14 cellular contexts compared by ENCODE assay signal in the genomic region with DNA sequence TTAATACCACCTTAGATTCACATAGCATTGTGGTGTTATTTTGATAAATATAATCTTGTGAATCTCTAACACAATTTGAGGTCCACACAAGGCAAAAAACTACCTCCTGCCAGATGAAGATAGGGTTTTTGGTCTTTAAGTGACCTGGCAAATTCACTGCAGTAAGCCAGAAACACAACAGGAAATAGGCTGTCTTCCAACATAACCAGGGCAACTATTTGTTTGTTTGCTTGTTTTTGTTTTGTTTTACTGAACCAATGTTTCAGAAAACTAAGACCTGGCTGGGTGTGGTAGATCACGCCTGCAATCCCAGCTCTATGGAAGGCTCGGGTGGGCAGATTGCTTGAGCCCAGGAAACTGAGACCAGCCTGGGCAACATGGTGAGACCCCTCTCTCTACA.
DNase-seq lines count a peak whose midpoint lies in the region; TF ChIP-seq lines count a peak whose summit lies in the region.
"Had no signal": no experiment of that assay in that cellular context is flagged by ENCODE, and none has a peak within 500 bp of the region (broad histone marks: within the 10 kb centered on the region; RNA-seq: fewer than 3 reads in every experiment).

No MANE protein-coding gene starts in this region.

- intact Hi-C loops in dorsolateral prefrontal cortex (cut with DNase I), result loop anchor here in 1 of 2 donors (5.0 kb wide), 1 partner anchor 112 kb away; a partner anchor contains a TSS

- DNase-seq in CMK (ENCODE audit: low read depth), result peak; percentile 27
- DNase-seq in T-helper 2 cell treated with Interferon-gamma antibody and Interleukin-4, amounts not matched to agents 5 μg/mL and 100 μg/mL, for 36 hours (ENCODE audit: low spot score), result no peak
- no peak for DNase-seq in dorsolateral prefrontal cortex
- DNase-seq in GM20000 (ENCODE audit: low spot score), result no peak
- no peak for DNase-seq in occipital lobe (lab: John Stamatoyannopoulos, UW)
- DNase-seq in HPDE6-E6E7 (ENCODE audit: extremely low spot score), result no peak
- no peak for DNase-seq in HEK293T (ENCODE audit: extremely low spot score)
- DNase-seq: gastrocnemius medialis, mucosa of descending colon, NCI-H187 treated with DMSO at 0.1 percent for 48 hours, NCI-H748 treated with DMSO at 0.1 percent for 48 hours, psoas muscle had no signal

- TF ChIP-seq CTCF in dorsolateral prefrontal cortex (IDR thresholded peaks at IDR 0.05 in 54 of 56, conservative IDR thresholded peaks at IDR 0.05 in 2 of 56; ENCODE audit: low read depth in 1 of 56, partially characterized antibody in 56 of 56) (no peak), GM20000 (IDR thresholded peaks at IDR 0.05; ENCODE audit: extremely low read depth, missing control alignments) (no peak)

- CTCF ChIA-PET in HEK293T (lab: Yijun Ruan, JAX), result no interaction called here

- no peaks in the 10 kb centered on the region for H3K27me3 Mint-ChIP-seq in T-helper 2 cell treated with Interferon-gamma antibody and Interleukin-4, amounts not matched to agents 5 μg/mL and 100 μg/mL, for 36 hours (ENCODE audit: low read depth)

- H3K4me1 Mint-ChIP-seq in T-helper 2 cell treated with Interferon-gamma antibody and Interleukin-4, amounts not matched to agents 5 μg/mL and 100 μg/mL, for 36 hours (ENCODE audit: low read depth), result peaks cover 45% of the 10 kb centered on the region

- H3K4me3 ChIP-seq in dorsolateral prefrontal cortex (no peak overlapping the region), skin epidermis (no peak overlapping the region)
- H3K4me3 ChIP-seq: gastrocnemius medialis, GM23338, mucosa of descending colon, psoas muscle had no signal

- H3K9me3 Mint-ChIP-seq in T-helper 2 cell treated with Interferon-gamma antibody and Interleukin-4, amounts not matched to agents 5 μg/mL and 100 μg/mL, for 36 hours, result no peaks in the 10 kb centered on the region
- H3K9me3 Mint-ChIP-seq: GM23338 had no signal

- peaks cover 56% of the 10 kb centered on the region for H3K36me3 Mint-ChIP-seq in T-helper 2 cell treated with Interferon-gamma antibody and Interleukin-4, amounts not matched to agents 5 μg/mL and 100 μg/mL, for 36 hours (ENCODE audit: low read depth)

- peak overlapping the region; percentile 29 for H3K4me3 Mint-ChIP-seq in T-helper 2 cell treated with Interferon-gamma antibody and Interleukin-4, amounts not matched to agents 5 μg/mL and 100 μg/mL, for 36 hours
- H3K4me3 Mint-ChIP-seq: GM23338 had no signal

- H3K27me3 ChIP-seq in dorsolateral prefrontal cortex, result no peaks in the 10 kb centered on the region
- H3K27me3 ChIP-seq: gastrocnemius medialis had no signal

- POLR2A ChIA-PET in HEK293T (lab: Yijun Ruan, JAX), result no interaction called here

- peak overlapping the region; percentile 89 for H3K27ac Mint-ChIP-seq in T-helper 2 cell treated with Interferon-gamma antibody and Interleukin-4, amounts not matched to agents 5 μg/mL and 100 μg/mL, for 36 hours
- H3K27ac Mint-ChIP-seq: GM23338 had no signal

- peak overlapping the region in 56 of 59 donors; percentile 2 to 95 (median 86) for H3K27ac ChIP-seq in dorsolateral prefrontal cortex
- H3K27ac ChIP-seq in skin epidermis, result peak overlapping the region in 12 of 21 experiments; percentile 0 to 81 (median 43)
- H3K27ac ChIP-seq: gastrocnemius medialis, psoas muscle had no signal

TF ChIP-seq in HEK293T, 16 proteins besides CTCF, POLR2A, EP300 and RAD21:
- TF ChIP-seq TARDBP (IDR thresholded peaks at IDR 0.05) (no peak), BHLHE40 (IDR thresholded peaks at IDR 0.05; ENCODE audit: borderline replicate concordance) (no peak), HDGF (IDR thresholded peaks at IDR 0.05; ENCODE audit: borderline replicate concordance) (no peak), FOXK2 (IDR thresholded peaks at IDR 0.05) (no peak), ELF4 (IDR thresholded peaks at IDR 0.05) (no peak), ZNF384 (IDR thresholded peaks at IDR 0.05) (no peak)
TF ChIP-seq in HEK293T: peak in this region for 0.
